In genomic region chr17:45077643-45078042, GRCh38 we compare ENCODE assay signal across 14 cellular contexts. TPM values are rescaled to one million over a fixed set of nuclear protein-coding genes. Genes with fewer than 3 reads are reported as not detected.
DNase-seq lines count a peak whose midpoint lies in the region; ATAC-seq and TF ChIP-seq lines count a peak whose summit lies in the region.
"Had no signal": no experiment of that assay in that cellular context is flagged by ENCODE, and none has a peak within 500 bp of the region (broad histone marks: within the 10 kb centered on the region; RNA-seq: fewer than 3 reads in every experiment).

No MANE protein-coding gene starts in this region.

- peaks cover 25 to 43% of the 10 kb centered on the region in 2 donors for H3K36me3 ChIP-seq in ascending aorta

- no peaks in the 10 kb centered on the region for H3K9me3 ChIP-seq in ascending aorta
- H3K9me3 ChIP-seq: SJCRH30 had no signal

- no peak for DNase-seq in activated CD4-positive, CD25-positive, alpha-beta regulatory T cell treated with anti-CD3 and anti-CD28 coated beads, Interleukin-2, amount 50 U/mL, for 72 hours
- DNase-seq in NOMO-1 (lab: John Stamatoyannopoulos, UW; ENCODE audit: unreplicated experiment in 2 of 2) (peak; percentile 90 to 98), ascending aorta (ENCODE audit: low spot score in 2 of 2) (no peak), midbrain (lab: John Stamatoyannopoulos, UW) (no peak), KG1 (lab: John Stamatoyannopoulos, UW) (no peak)
- DNase-seq in stimulated activated naive B cell treated with anti-CD40 and anti-IgM and Interleukin-4, amounts not matched to agents 10 μg/mL and 1 μg/mL and 100 μg/mL, for 72 hours = peak; percentile 32
- DNase-seq: 8988T; activated CD4-positive, CD25-positive, alpha-beta regulatory T cell; NCI-H1092 treated with DMSO at 0.1 percent for 48 hours; NCI-H526 treated with DMSO at 0.1 percent for 48 hours; SJCRH30 had no signal

- TF ChIP-seq CTCF in ascending aorta (IDR thresholded peaks at IDR 0.05) = no peak

- ATAC-seq in activated CD4-positive, CD25-positive, alpha-beta regulatory T cell treated with anti-CD3 and anti-CD28 coated beads, Interleukin-2, amount 50 U/mL, for 24 hours = peak; percentile 9 to 58
- ATAC-seq in stimulated activated naive B cell treated with anti-CD40 and anti-IgM and Interleukin-4, amounts not matched to agents 10 μg/mL and 1 μg/mL and 100 μg/mL, for 72 hours (replicated peaks) = peak; percentile 97
- no peak for ATAC-seq in GM21717 (IDR thresholded peaks at IDR 0.05; ENCODE audit: unreplicated experiment)

- peaks cover 0 to 20% of the 10 kb centered on the region in 2 donors for H3K4me1 ChIP-seq in ascending aorta
- H3K4me1 ChIP-seq: SJCRH30 had no signal

- no peak overlapping the region for H3K4me3 ChIP-seq in ascending aorta
- H3K4me3 ChIP-seq: SJCRH30 had no signal

- peak overlapping the region; percentile 46 to 52 for H3K4me3 Mint-ChIP-seq in stimulated activated naive B cell treated with anti-CD40 and anti-IgM and Interleukin-4, amounts not matched to agents 10 μg/mL and 1 μg/mL and 100 μg/mL, for 72 hours
- H3K4me3 Mint-ChIP-seq: neural crest cell had no signal

- H3K9me3 Mint-ChIP-seq in stimulated activated naive B cell treated with anti-CD40 and anti-IgM and Interleukin-4, amounts not matched to agents 10 μg/mL and 1 μg/mL and 100 μg/mL, for 72 hours = peaks cover 0 to 1% of the 10 kb centered on the region in 2 donors
- H3K9me3 Mint-ChIP-seq: neural crest cell had no signal

- H3K27me3 Mint-ChIP-seq in stimulated activated naive B cell treated with anti-CD40 and anti-IgM and Interleukin-4, amounts not matched to agents 10 μg/mL and 1 μg/mL and 100 μg/mL, for 72 hours = no peaks in the 10 kb centered on the region

- intact Hi-C loops in ascending aorta (cut with DNase I) = no loop called here

- peaks cover 34 to 46% of the 10 kb centered on the region in 2 donors for H3K36me3 Mint-ChIP-seq in stimulated activated naive B cell treated with anti-CD40 and anti-IgM and Interleukin-4, amounts not matched to agents 10 μg/mL and 1 μg/mL and 100 μg/mL, for 72 hours

- H3K27me3 ChIP-seq in ascending aorta = no peaks in the 10 kb centered on the region
- H3K27me3 ChIP-seq: SJCRH30 had no signal

- H3K27ac ChIP-seq in ascending aorta = peak overlapping the region; percentile 48 to 54
- H3K27ac ChIP-seq: SJCRH30 had no signal

- H3K27ac Mint-ChIP-seq in stimulated activated naive B cell treated with anti-CD40 and anti-IgM and Interleukin-4, amounts not matched to agents 10 μg/mL and 1 μg/mL and 100 μg/mL, for 72 hours = peak overlapping the region; percentile 95

- peaks cover 14 to 32% of the 10 kb centered on the region in 2 donors for H3K4me1 Mint-ChIP-seq in stimulated activated naive B cell treated with anti-CD40 and anti-IgM and Interleukin-4, amounts not matched to agents 10 μg/mL and 1 μg/mL and 100 μg/mL, for 72 hours

RNA-seq across cellular contexts. Expression of gene NMT1, which starts 16.5 kb away (rescaled TPM):
- 89.7 TPM for total RNA-seq in ascending aorta

RNA-seq across cellular contexts. Expression of gene DCAKD, which starts 26.2 kb away (rescaled TPM):
- total RNA-seq in ascending aorta = 5.0 TPM

RNA-seq across cellular contexts. Expression of gene PLCD3, which starts 54.7 kb away (rescaled TPM):
- total RNA-seq in ascending aorta = 65.5 TPM

RNA-seq across cellular contexts. Expression of gene ACBD4, which starts 57.8 kb away (rescaled TPM):
- total RNA-seq in ascending aorta = 14.7 TPM

Comparison
In these comparisons a context has a peak if more than half of its experiments do, and no peak if none do; other contexts are left out.
1. DNase-seq: peak in NOMO-1 (2 of 2) and stimulated activated naive B cell treated with anti-CD40 and anti-IgM and Interleukin-4, amounts not matched to agents 10 μg/mL and 1 μg/mL and 100 μg/mL, for 72 hours (single experiment); none in activated CD4-positive, CD25-positive, alpha-beta regulatory T cell treated with anti-CD3 and anti-CD28 coated beads, Interleukin-2, amount 50 U/mL, for 72 hours (single experiment), ascending aorta (0 of 2), midbrain (single experiment) and KG1 (single experiment).